8 cellular contexts compared by ENCODE assay signal in the genomic region with DNA sequence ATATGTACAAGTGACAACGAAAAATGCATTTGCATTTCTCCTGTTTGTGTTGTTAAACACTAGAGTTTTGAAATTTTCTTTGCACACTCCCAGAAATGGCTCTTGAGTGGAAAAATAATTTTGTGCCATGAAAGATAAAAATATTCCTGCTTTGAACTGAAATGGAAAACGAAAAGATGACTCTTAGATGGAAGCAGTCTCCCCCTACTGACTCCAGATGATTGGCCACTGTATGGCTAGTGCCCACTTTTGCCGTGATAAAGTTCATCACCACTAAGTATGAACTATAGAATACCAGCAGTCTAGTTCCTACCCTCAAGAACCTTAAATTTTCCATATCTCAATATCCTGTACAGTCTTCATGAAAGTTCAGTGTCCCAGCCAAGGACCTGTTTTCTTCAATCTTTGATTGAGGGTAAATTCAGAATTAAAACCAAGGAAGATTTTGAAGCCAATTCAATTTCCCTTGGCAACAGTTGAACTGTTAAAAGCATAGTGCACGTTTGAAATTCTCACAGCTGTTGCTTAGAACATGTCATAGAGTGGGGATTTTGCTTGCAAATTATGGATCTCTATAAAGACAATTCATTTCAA. TPM values are rescaled to one million over a fixed set of nuclear protein-coding genes. Genes with fewer than 3 reads are reported as not detected.
A peak's percentile ranks its signal among the peaks of the same experiment; 100 is the strongest.
DNase-seq lines count a peak whose midpoint lies in the region; ATAC-seq, FAIRE-seq and TF ChIP-seq lines count a peak whose summit lies in the region.

No MANE protein-coding gene starts in this region.

- H4K20me1 ChIP-seq in K562 (replicated peaks; ENCODE audit: control insufficient read depth, insufficient read depth, low read length) = 0 out of 2 replicates have a peak, but pooled peaks cover 10% of the 10 kb centered on the region

- CTCF ChIA-PET in K562 (lab: Yijun Ruan, JAX; ENCODE audit: low intra/inter-chr PET ratio) = interaction anchor here (0.6 to 1.2 kb wide), 2 partner anchors 155 to 156 kb away, joined by 3 to 7 read pairs; no protein-coding TSS in a partner anchor

- peaks cover 7 to 13% of the 10 kb centered on the region in 2 experiments; a peak in 3 of 5 replicates for H3K4me1 ChIP-seq in K562 (replicated peaks in 1 of 2; ENCODE audit: control insufficient read depth in 2 of 2, insufficient read depth in 2 of 2, low read length in 2 of 2)

- ATAC-seq in K562 (no peak), HG02678 (IDR thresholded peaks at IDR 0.05; ENCODE audit: unreplicated experiment) (no peak)

- H3K27me3 ChIP-seq in K562 (ENCODE audit: control insufficient read depth in 2 of 2, insufficient read depth in 2 of 2, low read length in 2 of 2) = no peaks in the 10 kb centered on the region

- H3K9ac ChIP-seq in K562 (ENCODE audit: insufficient read depth in 1 of 2, low read depth in 2 of 2, low read length in 2 of 2) = 0 out of 4 replicates have a peak overlapping the region, but pooled peaks of 1 of the 2 experiments have one; percentile 88

- H3K36me3 ChIP-seq in K562 (ENCODE audit: control insufficient read depth, insufficient read depth, low read length) = peaks cover 4% of the 10 kb centered on the region; the same call in 1 of the 3 replicates

- intact Hi-C loops in K562 (cut with micrococcal nuclease) = loop anchor here (1.0 to 5.0 kb wide), 2 partner anchors 107 to 156 kb away; no protein-coding TSS in a partner anchor

- TF ChIP-seq EP300 in K562 (IDR thresholded peaks at IDR 0.05; ENCODE audit: low read length) = no peak

- no peak overlapping the region for H2AFZ ChIP-seq in K562 (ENCODE audit: low read depth, low read length)

- FAIRE-seq in K562 (lab: Jason Lieb, UNC) = no peak

- H3K27ac ChIP-seq in K562 (ENCODE audit: extremely low read depth, low read depth, low read length) = no peak overlapping the region

- no peaks in the 10 kb centered on the region for H3K9me3 ChIP-seq in K562 (replicated peaks; ENCODE audit: control insufficient read depth, insufficient read depth, low read depth, low read length)

- peaks cover 32% of the 10 kb centered on the region for H3K79me2 ChIP-seq in K562 (ENCODE audit: control insufficient read depth, insufficient read depth, low read length)

- no peak overlapping the region for H3K4me3 ChIP-seq in K562

- in situ Hi-C loops in K562 (cut with MboI) = no loop called here

- no peaks in the 10 kb centered on the region for H3K9me1 ChIP-seq in K562 (ENCODE audit: control insufficient read depth, insufficient read depth, low read length)

- H3K4me2 ChIP-seq in K562 (ENCODE audit: insufficient read depth, low read length) = no peak overlapping the region

- TF ChIP-seq RAD21 in K562 (CRISPR knock-in tag; conservative IDR thresholded peaks at IDR 0.05 in 1 of 2, IDR thresholded peaks at IDR 0.05 in 1 of 2) = peak in 1 of 2 experiments; percentile 39; a peak in 3 of 4 replicates

- DNase-seq in ELR (ENCODE audit: low read depth) (peak; percentile 55), LHCN-M2 (ENCODE audit: low read depth) (peak; percentile 42), K562 (ENCODE audit: extremely low read depth in 1 of 4, low spot score in 3 of 4) (peak; percentile 10 to 21 (median 16)), midbrain (lab: John Stamatoyannopoulos, UW) (peak; percentile 43), NCI-H2029 treated with DMSO at 0.1 percent for 48 hours (lab: John Stamatoyannopoulos, UW) (no peak), NK-92 (lab: John Stamatoyannopoulos, UW; ENCODE audit: unreplicated experiment) (no peak), NCI-H2196 (lab: John Stamatoyannopoulos, UW; ENCODE audit: unreplicated experiment) (no peak)

- peak; percentile 17 to 44 (median 35); a peak in 3 of 6 replicates for TF ChIP-seq CTCF in K562 (IDR thresholded peaks at IDR 0.05 in 2 of 3, conservative IDR thresholded peaks at IDR 0.05 in 1 of 3; ENCODE audit: insufficient read depth in 2 of 3, low read depth in 1 of 3, low read length in 3 of 3)

- 14% methylated on average over 4 of the region's 4 CpGs for WGBS in K562 (ENCODE audit: insufficient coverage, low coverage, missing lambda C conversion rate)

- no TSS peak for BruUV-seq in K562 (replicated peaks; lab: Mats Ljungman, UMichigan)

- POLR2A ChIA-PET in K562 (lab: Yijun Ruan, JAX) = no interaction called here

- TF ChIP-seq POLR2A in K562 (conservative IDR thresholded peaks at IDR 0.05) = no peak

TF ChIP-seq in K562, 482 proteins besides CTCF, POLR2A, EP300 and RAD21 (continues in another document):
- TF ChIP-seq PTBP1 (IDR thresholded peaks at IDR 0.05; ENCODE audit: low read depth, low read length) (no peak), NFE2L1 (tag; IDR thresholded peaks at IDR 0.05; ENCODE audit: borderline replicate concordance, low read depth) (no peak), YY1 (IDR thresholded peaks at IDR 0.05; ENCODE audit: borderline replicate concordance in 1 of 3, control insufficient read depth in 1 of 3, extremely low read depth in 1 of 3, insufficient read depth in 3 of 3, insufficient read length in 1 of 3, insufficient replicate concordance in 2 of 3, low read depth in 1 of 3, low read length in 2 of 3) (no peak), DACH1 (IDR thresholded peaks at IDR 0.05; ENCODE audit: partially characterized antibody) (no peak), TEAD4 (IDR thresholded peaks at IDR 0.05; ENCODE audit: low read length) (no peak), TEAD4 (CRISPR knock-in tag; IDR thresholded peaks at IDR 0.05; ENCODE audit: borderline replicate concordance) (no peak), TFAP4 (CRISPR knock-in tag; IDR thresholded peaks at IDR 0.05; ENCODE audit: borderline replicate concordance) (no peak), ZNF311 (CRISPR knock-in tag; IDR thresholded peaks at IDR 0.05) (no peak), ARID4B (CRISPR knock-in tag; IDR thresholded peaks at IDR 0.05) (no peak), TAF15 (IDR thresholded peaks at IDR 0.05; ENCODE audit: low read depth, low read length) (no peak), PML (IDR thresholded peaks at IDR 0.05; ENCODE audit: low read length) (no peak)

RNA-seq across cellular contexts. Expression of gene PPP2R5E, which starts 1.6 kb away (rescaled TPM):
- total RNA-seq in LHCN-M2 (2014; rRNA removed) = 15.4 and 19.7 TPM in 2 replicates
- 13.3 TPM for polyA plus RNA-seq in LHCN-M2 (2012)
- 13.7 and 28.3 TPM in 2 replicates for total RNA-seq in K562 (2011; cell fraction: chromatin; rRNA removed; ENCODE audit: low replicate concordance)
- 10.8 TPM in 2 replicates for total RNA-seq in K562 (2011; cell fraction: nucleolus; rRNA removed)
- total RNA-seq in K562 (2011; cell fraction: nucleoplasm; rRNA removed) = 19.8 and 35.3 TPM in 2 replicates
- total RNA-seq in K562 (2014; rRNA removed) = 5.1 and 5.2 TPM in 2 replicates
- 15.6 and 18.1 TPM in 2 replicates for total RNA-seq in K562 (2014; rRNA removed; fragmentation: Illumina TruSeq; extraction: Trizol)
- 14.1 and 14.5 TPM in 2 replicates for total RNA-seq in K562 (2015; rRNA removed; fragmentation: Illumina TruSeq; extraction: Trizol)
- total RNA-seq in K562 (2021) = 30.3 and 30.8 TPM in 2 replicates
- 5.5 and 11.0 TPM in 2 replicates for polyA plus RNA-seq in K562 (2011; rRNA removed)
- 3.1 and 3.5 TPM in 2 replicates for polyA plus RNA-seq in K562 (2011; cell fraction: cytosol; rRNA removed)
- polyA plus RNA-seq in K562 (2011; cell fraction: nucleus; rRNA removed) = 3.8 and 4.2 TPM in 2 replicates
- polyA plus RNA-seq in K562 (2012) = 13.1 and 15.3 TPM in 2 replicates
- polyA plus RNA-seq in K562 (2014; fragmentation: Illumina TruSeq; extraction: Trizol) = 15.8 and 18.4 TPM in 2 replicates
- polyA plus RNA-seq in K562 (2014; fragmentation: Nextera tagmentation; extraction: Ambion mirVana) = 1 to 10 TPM; 4.2 to 6.2 TPM
- polyA plus RNA-seq in K562 (2014; rRNA removed) = 8.9 and 9.0 TPM in 2 replicates
- polyA minus RNA-seq in K562 (2011; rRNA and poly(A)+ RNA removed) = 16.0 and 18.8 TPM in 2 replicates
- 12.3 and 20.4 TPM in 2 replicates for polyA minus RNA-seq in K562 (2011; cell fraction: cytosol; rRNA and poly(A)+ RNA removed)
- polyA minus RNA-seq in K562 (2011; cell fraction: nucleus; rRNA and poly(A)+ RNA removed) = 6.3 and 9.1 TPM in 2 replicates

Comparison
In these comparisons a context has a peak if more than half of its experiments do, and no peak if none do; other contexts are left out.
1. DNase-seq: peak in ELR (single experiment), LHCN-M2 (single experiment), K562 (4 of 4) and midbrain (single experiment); none in NCI-H2029 treated with DMSO at 0.1 percent for 48 hours (single experiment), NK-92 (single experiment) and NCI-H2196 (single experiment).